In genomic region chr10:78660446-78661106, GRCh38 we compare ENCODE assay signal across 18 cellular contexts.
A peak's percentile ranks its signal among the peaks of the same experiment; 100 is the strongest.
DNase-seq lines count a peak whose midpoint lies in the region; ATAC-seq, FAIRE-seq and TF ChIP-seq lines count a peak whose summit lies in the region.
"Had no signal": no experiment of that assay in that cellular context is flagged by ENCODE, and none has a peak within 500 bp of the region (broad histone marks: within the 10 kb centered on the region; RNA-seq: fewer than 3 reads in every experiment).

No MANE protein-coding gene starts in this region.

- H3K9me3 ChIP-seq in DOHH2 (ENCODE audit: control insufficient read depth, insufficient read depth, low read length) (peaks cover 24% of the 10 kb centered on the region), endothelial cell of umbilical vein (replicated peaks; ENCODE audit: control insufficient read depth, insufficient read depth, low read length) (no peaks in the 10 kb centered on the region), ovary (no peaks in the 10 kb centered on the region)

- POLR2A ChIA-PET in endothelial cell of umbilical vein (lab: Charles Lee) = no interaction called here

- CTCF ChIA-PET in endothelial cell of umbilical vein (lab: Charles Lee) = no interaction called here

- H3K27ac ChIP-seq in DOHH2 (ENCODE audit: low read depth, low read length) = peak overlapping the region; percentile 98; the same call in 1 of the 2 replicates
- H3K27ac ChIP-seq in endothelial cell of umbilical vein (ENCODE audit: insufficient read depth, low read depth, low read length) = no peak overlapping the region
- H3K27ac ChIP-seq in ovary = no peak overlapping the region
- H3K27ac ChIP-seq: BLaER1 treated with 17β-estradiol and CSF1 and Interleukin-3, amounts not matched to agents 10 nM and 100 nM had no signal

- TF ChIP-seq POLR2A in endothelial cell of umbilical vein (IDR thresholded peaks at IDR 0.05; ENCODE audit: low read depth, low read length) (no peak), ovary (IDR thresholded peaks at IDR 0.05) (no peak)

- no peak overlapping the region for H2AFZ ChIP-seq in endothelial cell of umbilical vein (ENCODE audit: low read depth, low read length)

- H3K4me3 ChIP-seq in DOHH2 (ENCODE audit: low read length) = no peak overlapping the region
- no peak overlapping the region for H3K4me3 ChIP-seq in endothelial cell of umbilical vein (replicated peaks in 1 of 3; ENCODE audit: insufficient read depth in 1 of 3, low read depth in 1 of 3, low read length in 3 of 3)
- no peak overlapping the region for H3K4me3 ChIP-seq in ovary
- H3K4me3 ChIP-seq: BLaER1 treated with 17β-estradiol and CSF1 and Interleukin-3, amounts not matched to agents 10 nM and 100 nM; GM12878 had no signal

- DNase-seq in endothelial cell of umbilical vein (ENCODE audit: low read depth, low spot score) = no peak
- peak; percentile 30 to 49 (median 42) for DNase-seq in ovary
- DNase-seq in dermis blood vessel endothelial cell = no peak
- no peak for DNase-seq in mucosa of gallbladder (ENCODE audit: low spot score)
- DNase-seq in SHP77 (lab: John Stamatoyannopoulos, UW) = no peak
- DNase-seq: 8988T; Calu3; CD8-positive, alpha-beta T cell; DMS79 treated with DMSO at 0.1 percent for 48 hours; EL; H9; IMR-90 had no signal

- H3K79me2 ChIP-seq in DOHH2 (ENCODE audit: control insufficient read depth, low read length) (no peaks in the 10 kb centered on the region), endothelial cell of umbilical vein (ENCODE audit: control insufficient read depth, insufficient read depth, low read length) (no peaks in the 10 kb centered on the region)

- 19 to 36% (median 27%) methylated on average over 7 of the region's 7 CpGs for WGBS in ovary, 3 donors

- dilution Hi-C loops in endothelial cell of umbilical vein (cut with MboI; ENCODE audit: extremely low pct_ligation_motif_present, low sequenced_read_pairs) = no loop called here

- no peaks in the 10 kb centered on the region for H3K36me3 ChIP-seq in DOHH2 (ENCODE audit: control insufficient read depth, low read length)
- no peaks in the 10 kb centered on the region for H3K36me3 ChIP-seq in endothelial cell of umbilical vein (ENCODE audit: control insufficient read depth in 2 of 2, extremely low read depth in 1 of 2, insufficient read depth in 2 of 2, low read length in 2 of 2)
- H3K36me3 ChIP-seq in ovary = no peaks in the 10 kb centered on the region
- H3K36me3 ChIP-seq: BLaER1 treated with 17β-estradiol and CSF1 and Interleukin-3, amounts not matched to agents 10 nM and 100 nM had no signal

- H3K4me1 ChIP-seq in DOHH2 (ENCODE audit: control insufficient read depth, low read length) = peaks cover 46% of the 10 kb centered on the region
- H3K4me1 ChIP-seq in endothelial cell of umbilical vein (ENCODE audit: control insufficient read depth, extremely low read depth, insufficient read depth, low read length) = peaks cover 4% of the 10 kb centered on the region
- peaks cover 4% of the 10 kb centered on the region for H3K4me1 ChIP-seq in ovary (ENCODE audit: insufficient read depth)

- intact Hi-C loops in endothelial cell of umbilical vein (cut with micrococcal nuclease) = no loop called here
- intact Hi-C loops in ovary (cut with DNase I) = no loop called here

- no peak for TF ChIP-seq CTCF in DOHH2 (IDR thresholded peaks at IDR 0.05; ENCODE audit: low read depth, low read length, poor library complexity, severe bottlenecking)
- TF ChIP-seq CTCF in endothelial cell of umbilical vein (IDR thresholded peaks at IDR 0.05; ENCODE audit: extremely low read depth in 1 of 2, insufficient read depth in 1 of 2, low read depth in 1 of 2, low read length in 2 of 2) = no peak
- TF ChIP-seq CTCF in ovary (IDR thresholded peaks at IDR 0.05) = no peak

- peak; percentile 15 for FAIRE-seq in endothelial cell of umbilical vein (lab: Jason Lieb, UNC)
- FAIRE-seq: GM12878, H1, HTR-8/SVneo had no signal

- H4K20me1 ChIP-seq in DOHH2 (ENCODE audit: control insufficient read depth, insufficient read depth, low read depth, low read length) = no peaks in the 10 kb centered on the region
- H4K20me1 ChIP-seq in endothelial cell of umbilical vein (replicated peaks; ENCODE audit: control insufficient read depth, extremely low read depth, insufficient read depth, low read length) = no peaks in the 10 kb centered on the region
- H4K20me1 ChIP-seq: BLaER1 treated with 17β-estradiol and CSF1 and Interleukin-3, amounts not matched to agents 10 nM and 100 nM had no signal

- H3K4me2 ChIP-seq in DOHH2 (ENCODE audit: low read length) (no peak overlapping the region), endothelial cell of umbilical vein (ENCODE audit: insufficient read depth, low read length) (no peak overlapping the region)
- H3K4me2 ChIP-seq: BLaER1 treated with 17β-estradiol and CSF1 and Interleukin-3, amounts not matched to agents 10 nM and 100 nM had no signal

- BruUV-seq in endothelial cell of umbilical vein (replicated peaks; lab: Mats Ljungman, UMichigan) = no TSS peak

- no peaks in the 10 kb centered on the region for H3K9me1 ChIP-seq in endothelial cell of umbilical vein (replicated peaks; ENCODE audit: control insufficient read depth, extremely low read depth, insufficient read depth, low read length)

- no peaks in the 10 kb centered on the region for H3K27me3 ChIP-seq in DOHH2 (ENCODE audit: control insufficient read depth, low read length)
- H3K27me3 ChIP-seq in endothelial cell of umbilical vein (ENCODE audit: control insufficient read depth in 2 of 2, insufficient read depth in 2 of 2, low read length in 2 of 2) = peaks cover 6 to 17% of the 10 kb centered on the region in 2 experiments
- no peaks in the 10 kb centered on the region for H3K27me3 ChIP-seq in ovary
- H3K27me3 ChIP-seq: BLaER1 treated with 17β-estradiol and CSF1 and Interleukin-3, amounts not matched to agents 10 nM and 100 nM had no signal

- peaks cover 19% of the 10 kb centered on the region for H3F3A ChIP-seq in DOHH2 (ENCODE audit: control insufficient read depth, insufficient read depth)

- TF ChIP-seq EP300 in ovary (IDR thresholded peaks at IDR 0.05) = no peak

- no peak for ATAC-seq in HG02610 (IDR thresholded peaks at IDR 0.05; ENCODE audit: unreplicated experiment)
- ATAC-seq: CD8-positive, alpha-beta T cell; GM12878 had no signal

- no peak overlapping the region for H3K9ac ChIP-seq in endothelial cell of umbilical vein (replicated peaks; ENCODE audit: extremely low read depth, insufficient read depth, low read length)
- H3K9ac ChIP-seq: BLaER1 treated with 17β-estradiol and CSF1 and Interleukin-3, amounts not matched to agents 10 nM and 100 nM had no signal

- no peaks in the 10 kb centered on the region for H3K9me2 ChIP-seq in DOHH2 (replicated peaks; ENCODE audit: control insufficient read depth, low read length)

TF ChIP-seq in endothelial cell of umbilical vein, 7 proteins besides CTCF, POLR2A, EP300 and RAD21:
- TF ChIP-seq FOS (IDR thresholded peaks at IDR 0.05; ENCODE audit: borderline replicate concordance, insufficient read depth, low read length) (no peak), POLR2AphosphoS5 (IDR thresholded peaks at IDR 0.05; ENCODE audit: insufficient read depth, low read depth, low read length) (no peak), EZH2 (IDR thresholded peaks at IDR 0.05; ENCODE audit: borderline replicate concordance, low read depth, low read length, severe bottlenecking) (no peak), MYC (IDR thresholded peaks at IDR 0.05; ENCODE audit: low read depth, low read length) (no peak), MAX (IDR thresholded peaks at IDR 0.05; ENCODE audit: insufficient read depth, insufficient read length) (no peak), JUN (IDR thresholded peaks at IDR 0.05; ENCODE audit: borderline replicate concordance, insufficient read depth, insufficient read length, low read depth) (no peak)

Comparison
In these comparisons a context has a peak if more than half of its experiments do, and no peak if none do; other contexts are left out.
1. DNase-seq: peak in ovary (5 of 5); none in endothelial cell of umbilical vein (single experiment), dermis blood vessel endothelial cell (single experiment), mucosa of gallbladder (single experiment) and SHP77 (0 of 2).